In genomic region chr20:18907353-18907752, GRCh38 we compare ENCODE assay signal across 21 cellular contexts.
"Had no signal": no experiment of that assay in that cellular context is flagged by ENCODE, and none has a peak within 500 bp of the region (broad histone marks: within the 10 kb centered on the region; RNA-seq: fewer than 3 reads in every experiment).

No MANE protein-coding gene starts in this region.

- DNase-seq: Kasumi-1; MM.1S; NCI-H1092 treated with DMSO at 0.1 percent for 48 hours; NCI-H1436; NCI-H187; NCI-H2029; NCI-H2081 treated with DMSO at 0.1 percent for 48 hours; NCI-H2171; NCI-H226; NCI-H446; NCI-H526 treated with DMSO at 0.1 percent for 48 hours; NCI-H748 treated with DMSO at 0.1 percent for 48 hours; NK-92 treated with Interleukin-12 subunit alpha and Interleukin-12 subunit beta, amount 100 ng/mL, for 24 hours; PC-9; Peyer's patch; Right ventricle myocardium superior; RPMI8226; SIG-M5; SK-N-SH; SW 1271; T-cell had no signal
